ENCODE assay signal across 8 cellular contexts in the genomic region with DNA sequence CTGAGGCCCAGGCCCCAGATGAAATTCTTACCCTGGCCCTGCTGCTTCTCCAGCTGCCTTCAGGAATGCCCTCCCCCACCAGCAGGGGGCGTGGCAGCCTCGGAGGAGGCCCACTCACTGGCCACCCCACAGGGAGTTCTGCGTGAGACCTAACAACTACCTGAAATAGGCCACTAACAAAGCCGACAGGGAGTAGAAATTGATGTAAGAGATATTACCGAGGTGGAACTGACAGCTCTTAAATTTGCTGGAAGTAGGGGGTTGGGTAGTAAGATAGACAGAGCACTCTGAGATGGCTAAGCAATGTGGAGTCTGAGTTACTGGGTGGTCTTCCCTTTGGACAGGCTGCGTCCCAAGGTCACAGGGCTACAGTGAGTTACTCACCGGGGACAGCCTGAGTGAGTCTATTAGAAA.
A peak's percentile ranks its signal among the peaks of the same experiment; 100 is the strongest.
DNase-seq lines count a peak whose midpoint lies in the region; ATAC-seq and TF ChIP-seq lines count a peak whose summit lies in the region.

No MANE protein-coding gene starts in this region.

- no peak overlapping the region for H3K4me3 ChIP-seq in epithelial cell of esophagus (ENCODE audit: low read length)

- peak; percentile 86 for ATAC-seq in GM21528 (IDR thresholded peaks at IDR 0.05; ENCODE audit: low FRiP score, unreplicated experiment)

- TF ChIP-seq CTCF in epithelial cell of esophagus (IDR thresholded peaks at IDR 0.05; ENCODE audit: insufficient read depth, low read depth, low read length, missing control alignments), result peak; percentile 65

- DNase-seq in SIG-M5 treated with dmso at 0.1 percent for 504 hours (lab: John Stamatoyannopoulos, UW; ENCODE audit: unreplicated experiment), result peak; percentile 33
- no peak for DNase-seq in SIG-M5 (lab: John Stamatoyannopoulos, UW)
- DNase-seq in HUDEP-2 (lab: John Stamatoyannopoulos, UW; ENCODE audit: unreplicated experiment in 76 of 76), result peak in 61 of 76 experiments; percentile 1 to 80 (median 28)
- DNase-seq in UCSD-AML1 (lab: John Stamatoyannopoulos, UW; ENCODE audit: unreplicated experiment), result peak; percentile 67
- peak; percentile 46 for DNase-seq in epithelial cell of esophagus (ENCODE audit: low read depth)
- DNase-seq in stimulated activated CD4-positive, alpha-beta T cell treated with anti-CD3 and anti-CD28 coated beads, Interleukin-1b, Interleukin-23, amount 100 ng/mL, for 24 hours (ENCODE audit: low read depth in 4 of 4, low spot score in 1 of 4), result peak; percentile 2 to 30 (median 8)
- DNase-seq in NCI-H1048 (lab: John Stamatoyannopoulos, UW), result no peak

Comparison
In these comparisons a context has a peak if more than half of its experiments do, and no peak if none do; other contexts are left out.
1. DNase-seq: peak in SIG-M5 treated with dmso at 0.1 percent for 504 hours (single experiment), HUDEP-2 (61 of 76), UCSD-AML1 (single experiment), epithelial cell of esophagus (single experiment) and stimulated activated CD4-positive, alpha-beta T cell treated with anti-CD3 and anti-CD28 coated beads, Interleukin-1b, Interleukin-23, amount 100 ng/mL, for 24 hours (4 of 4); none in SIG-M5 (single experiment) and NCI-H1048 (single experiment).